In genomic region chr9:89996717-89997116, GRCh38 we compare ENCODE assay signal across 13 cellular contexts.
DNase-seq lines count a peak whose midpoint lies in the region; ATAC-seq and TF ChIP-seq lines count a peak whose summit lies in the region.
"Had no signal": no experiment of that assay in that cellular context is flagged by ENCODE, and none has a peak within 500 bp of the region (broad histone marks: within the 10 kb centered on the region; RNA-seq: fewer than 3 reads in every experiment).

No MANE protein-coding gene starts in this region.

- no peaks in the 10 kb centered on the region for H3K9me3 ChIP-seq in suprapubic skin
- H3K9me3 ChIP-seq in effector memory CD4-positive, alpha-beta T cell (ENCODE audit: control insufficient read depth, low read length) = no peaks in the 10 kb centered on the region
- no peaks in the 10 kb centered on the region for H3K9me3 ChIP-seq in aorta (ENCODE audit: control insufficient read depth, low read length)
- H3K9me3 ChIP-seq: left ventricle myocardium inferior, neutrophil had no signal

- no peak for TF ChIP-seq EP300 in suprapubic skin (IDR thresholded peaks at IDR 0.05)

- no peak for ATAC-seq in aorta (ENCODE audit: low FRiP score)
- ATAC-seq: activated naive CD8-positive, alpha-beta T cell treated with anti-CD3 and anti-CD28 coated beads, Interleukin-2, amount 50 U/mL, for 24 hours had no signal

- no peak for TF ChIP-seq CTCF in suprapubic skin (IDR thresholded peaks at IDR 0.05)

- no peak for TF ChIP-seq POLR2A in suprapubic skin (IDR thresholded peaks at IDR 0.05)

- intact Hi-C loops in aorta (cut with DNase I) = no loop called here

- H3K27me3 ChIP-seq in suprapubic skin (no peaks in the 10 kb centered on the region), aorta (ENCODE audit: control insufficient read depth in 1 of 2, insufficient read depth in 2 of 2, low read length in 1 of 2) (no peaks in the 10 kb centered on the region)
- H3K27me3 ChIP-seq in effector memory CD4-positive, alpha-beta T cell (replicated peaks; ENCODE audit: control insufficient read depth, insufficient read depth, low read length, poor library complexity, severe bottlenecking) = no peaks in the 10 kb centered on the region
- H3K27me3 ChIP-seq: neutrophil had no signal

- H3K4me1 ChIP-seq in suprapubic skin (peaks cover 59% of the 10 kb centered on the region), aorta (ENCODE audit: control insufficient read depth in 1 of 2, insufficient read depth in 2 of 2, low read length in 2 of 2) (peaks cover 0 to 4% of the 10 kb centered on the region in 2 donors)
- peaks cover 10% of the 10 kb centered on the region for H3K4me1 ChIP-seq in effector memory CD4-positive, alpha-beta T cell (ENCODE audit: control insufficient read depth, insufficient read depth, low read length, poor library complexity, severe bottlenecking)

- H3K4me3 ChIP-seq in suprapubic skin = no peak overlapping the region
- H3K4me3 ChIP-seq in effector memory CD4-positive, alpha-beta T cell (ENCODE audit: insufficient read depth, low read depth, low read length, poor library complexity, severe bottlenecking) = no peak overlapping the region
- no peak overlapping the region for H3K4me3 ChIP-seq in aorta (ENCODE audit: low read length in 2 of 2)
- H3K4me3 ChIP-seq: left ventricle myocardium inferior had no signal

- H3K36me3 ChIP-seq in suprapubic skin = no peaks in the 10 kb centered on the region
- no peaks in the 10 kb centered on the region for H3K36me3 ChIP-seq in effector memory CD4-positive, alpha-beta T cell (ENCODE audit: control insufficient read depth, insufficient read depth, low read length)
- no peaks in the 10 kb centered on the region for H3K36me3 ChIP-seq in aorta (ENCODE audit: control insufficient read depth in 1 of 2, insufficient read depth in 2 of 2, low read length in 1 of 2)
- H3K36me3 ChIP-seq: left ventricle myocardium inferior, neutrophil had no signal

- WGBS in suprapubic skin = 92% methylated on average over 3 of the region's 3 CpGs
- WGBS in aorta, 2 donors = 96 to 97% methylated on average over 3 of the region's 3 CpGs

- DNase-seq in stimulated activated CD4-positive, alpha-beta T cell treated with anti-CD3 and anti-CD28 coated beads, Interleukin-15, amount 100 ng/mL, for 24 hours = peak; percentile 12
- no peak for DNase-seq in stimulated activated CD4-positive, alpha-beta T cell treated with anti-CD3 and anti-CD28 coated beads, Interleukin-2, amount 100 ng/mL, for 48 hours
- DNase-seq in M059J (ENCODE audit: low read depth) (peak; percentile 34), dermis blood vessel endothelial cell (peak; percentile 6), suprapubic skin (ENCODE audit: low spot score in 2 of 2) (no peak), HPDE6-E6E7 (ENCODE audit: extremely low spot score) (no peak), aorta (no peak)
- no peak for DNase-seq in effector memory CD4-positive, alpha-beta T cell
- DNase-seq: activated naive CD8-positive, alpha-beta T cell treated with anti-CD3 and anti-CD28 coated beads, Interleukin-2, amount 50 U/mL, for 24 hours; Karpas-422; left ventricle myocardium inferior; stimulated activated naive CD4-positive, alpha-beta T cell treated with Interleukin-2 at 50 U/mL for 16 hours had no signal

- peak overlapping the region; percentile 4 for H3K27ac ChIP-seq in suprapubic skin
- no peak overlapping the region for H3K27ac ChIP-seq in effector memory CD4-positive, alpha-beta T cell (ENCODE audit: insufficient read depth, low read length, poor library complexity, severe bottlenecking)
- no peak overlapping the region for H3K27ac ChIP-seq in aorta (ENCODE audit: low read depth in 1 of 2, low read length in 2 of 2)
- H3K27ac ChIP-seq: left ventricle myocardium inferior, neutrophil had no signal

Comparison
In these comparisons a context has a peak if more than half of its experiments do, and no peak if none do; other contexts are left out.
1. DNase-seq: peak in stimulated activated CD4-positive, alpha-beta T cell treated with anti-CD3 and anti-CD28 coated beads, Interleukin-15, amount 100 ng/mL, for 24 hours (single experiment), M059J (single experiment) and dermis blood vessel endothelial cell (single experiment); none in stimulated activated CD4-positive, alpha-beta T cell treated with anti-CD3 and anti-CD28 coated beads, Interleukin-2, amount 100 ng/mL, for 48 hours (0 of 2), suprapubic skin (0 of 2), effector memory CD4-positive, alpha-beta T cell (0 of 3), HPDE6-E6E7 (single experiment) and aorta (0 of 2).